15 cellular contexts compared by ENCODE assay signal in genomic region chr12:50097952-50098351, GRCh38. TPM values are rescaled to one million over a fixed set of nuclear protein-coding genes. Genes with fewer than 3 reads are reported as not detected.
A peak's percentile ranks its signal among the peaks of the same experiment; 100 is the strongest.
DNase-seq lines count a peak whose midpoint lies in the region; FAIRE-seq and TF ChIP-seq lines count a peak whose summit lies in the region.
"Had no signal": no experiment of that assay in that cellular context is flagged by ENCODE, and none has a peak within 500 bp of the region (broad histone marks: within the 10 kb centered on the region; RNA-seq: fewer than 3 reads in every experiment).

No MANE protein-coding gene starts in this region.

- H3K9me3 ChIP-seq in neutrophil (no peaks in the 10 kb centered on the region), SJCRH30 (replicated peaks) (no peaks in the 10 kb centered on the region)

- no peak overlapping the region for H3K4me3 Mint-ChIP-seq in mesothelial cell of epicardium
- H3K4me3 Mint-ChIP-seq: B cell; CD4-positive, alpha-beta T cell had no signal

- TF ChIP-seq CTCF in RWPE1 (conservative IDR thresholded peaks at IDR 0.05; ENCODE audit: low read depth), result no peak
- TF ChIP-seq CTCF in bronchial epithelial cell (IDR thresholded peaks at IDR 0.05; ENCODE audit: insufficient read depth, low read length, severe bottlenecking), result no peak
- TF ChIP-seq CTCF in neutrophil (IDR thresholded peaks at IDR 0.05), result no peak
- no peak for TF ChIP-seq CTCF in mesothelial cell of epicardium (IDR thresholded peaks at IDR 0.05; ENCODE audit: unreplicated experiment)

- DNase-seq in RWPE1 (ENCODE audit: low spot score) (no peak), bronchial epithelial cell (ENCODE audit: low read depth) (no peak), anterior cingulate cortex (lab: John Stamatoyannopoulos, UW) (no peak), SJCRH30 (no peak), mesothelial cell of epicardium (ENCODE audit: low spot score in 2 of 2, unreplicated experiment in 2 of 2) (no peak)
- DNase-seq in activated CD4-positive, alpha-beta T cell treated with anti-CD3 and anti-CD28 coated beads for 4 hours, result no peak
- DNase-seq: C1 segment of cervical spinal cord; Calu3; CD4-positive, alpha-beta T cell; DMS 273 treated with DMSO at 0.1 percent for 48 hours had no signal

- H3K4me3 ChIP-seq in bronchial epithelial cell (ENCODE audit: low read depth, low read length) (no peak overlapping the region), neutrophil (ENCODE audit: low read depth in 1 of 2, low read length in 1 of 2) (no peak overlapping the region), SJCRH30 (no peak overlapping the region)

- H3K9me3 Mint-ChIP-seq in mesothelial cell of epicardium, result no peaks in the 10 kb centered on the region
- H3K9me3 Mint-ChIP-seq: CD4-positive, alpha-beta T cell had no signal

- no peaks in the 10 kb centered on the region for H3K27me3 ChIP-seq in bronchial epithelial cell (ENCODE audit: control insufficient read depth, insufficient read depth, low read length)
- no peaks in the 10 kb centered on the region for H3K27me3 ChIP-seq in neutrophil
- no peaks in the 10 kb centered on the region for H3K27me3 ChIP-seq in SJCRH30

- no peak overlapping the region for H3K27ac Mint-ChIP-seq in mesothelial cell of epicardium
- H3K27ac Mint-ChIP-seq: CD4-positive, alpha-beta T cell had no signal

- peaks cover 53% of the 10 kb centered on the region for H3K36me3 Mint-ChIP-seq in mesothelial cell of epicardium

- POLR2A ChIA-PET in RWPE1 (lab: Yijun Ruan, JAX; ENCODE audit: low non-redundant PET), result no interaction called here

- CTCF ChIA-PET in RWPE1 (lab: Yijun Ruan, JAX), result interaction anchor here (0.6 to 1.0 kb wide), 3 partner anchors 10 to 82 kb away, joined by 3 to 4 read pairs (median 4); no protein-coding TSS in a partner anchor

- no peaks in the 10 kb centered on the region for H3K27me3 Mint-ChIP-seq in mesothelial cell of epicardium (ENCODE audit: low read depth)
- H3K27me3 Mint-ChIP-seq: B cell; CD4-positive, alpha-beta T cell had no signal

- H3K36me3 ChIP-seq in bronchial epithelial cell (ENCODE audit: control insufficient read depth, insufficient read depth, low read length) (peaks cover 33% of the 10 kb centered on the region), neutrophil (peaks cover 95% of the 10 kb centered on the region), SJCRH30 (peaks cover 77% of the 10 kb centered on the region)

- H3K4me1 ChIP-seq in neutrophil (ENCODE audit: control insufficient read depth in 1 of 2, insufficient read depth in 1 of 2, low read depth in 1 of 2, low read length in 1 of 2), result peaks cover 19 to 22% of the 10 kb centered on the region in 2 experiments
- H3K4me1 ChIP-seq in SJCRH30, result no peaks in the 10 kb centered on the region

- H3K4me1 Mint-ChIP-seq in mesothelial cell of epicardium, result no peaks in the 10 kb centered on the region
- H3K4me1 Mint-ChIP-seq: B cell had no signal

- H3K27ac ChIP-seq in RWPE1 (peak overlapping the region; percentile 31; the same call in 1 of the 2 replicates), neutrophil (peak overlapping the region; percentile 59), SJCRH30 (no peak overlapping the region)

- peak; percentile 62 for FAIRE-seq in bronchial epithelial cell (lab: Jason Lieb, UNC)
- FAIRE-seq: A204.1 had no signal

RNA-seq across cellular contexts. Expression of gene GPD1, which starts 5.9 kb away (rescaled TPM):
- total RNA-seq in bronchial epithelial cell (0.26 and 0.53 TPM in 2 replicates), mesothelial cell of epicardium (0.72 to 1.2 TPM (median 1.1 TPM) in 3 replicates)
- 0.23 and 0.24 TPM in 2 replicates for total RNA-seq in SJCRH30 (2014; rRNA removed; shearing (Covaris generic))
- total RNA-seq: H4 had no signal

RNA-seq across cellular contexts. Expression of gene SMARCD1, which starts 12.8 kb away (rescaled TPM):
- total RNA-seq in bronchial epithelial cell, result 24.2 and 27.9 TPM in 2 replicates
- total RNA-seq in SJCRH30 (2014; rRNA removed; shearing (Covaris generic)), result 79.7 and 84.2 TPM in 2 replicates
- total RNA-seq in mesothelial cell of epicardium, result 112 to 122 TPM (median 113 TPM) in 3 replicates

RNA-seq across cellular contexts. Expression of gene COX14, which starts 14.1 kb away (rescaled TPM):
- 47.9 and 52.1 TPM in 2 replicates for total RNA-seq in bronchial epithelial cell
- total RNA-seq in SJCRH30 (2014; rRNA removed; shearing (Covaris generic)), result 25.3 and 36.3 TPM in 2 replicates
- total RNA-seq in mesothelial cell of epicardium, result 24.2 to 25.0 TPM (median 24.8 TPM) in 3 replicates

RNA-seq across cellular contexts. Expression of gene ASIC1, which starts 40.6 kb away (rescaled TPM):
- 1.3 and 1.4 TPM in 2 replicates for total RNA-seq in bronchial epithelial cell
- 7.5 and 8.9 TPM in 2 replicates for total RNA-seq in SJCRH30 (2014; rRNA removed; shearing (Covaris generic))
- total RNA-seq in mesothelial cell of epicardium, result 6.1 to 7.2 TPM (median 6.6 TPM) in 3 replicates
- total RNA-seq: B cell, Daoy had no signal
